ENCODE assay signal across 11 cellular contexts in genomic region chr14:99241314-99242035, GRCh38. TPM values are rescaled to one million over a fixed set of nuclear protein-coding genes. Genes with fewer than 3 reads are reported as not detected.
DNase-seq lines count a peak whose midpoint lies in the region; TF ChIP-seq lines count a peak whose summit lies in the region.
"Had no signal": no experiment of that assay in that cellular context is flagged by ENCODE, and none has a peak within 500 bp of the region (broad histone marks: within the 10 kb centered on the region; RNA-seq: fewer than 3 reads in every experiment).

No MANE protein-coding gene starts in this region.

- peaks cover 0 to 70% (median 17%) of the 10 kb centered on the region in 6 donors for H3K4me1 ChIP-seq in spleen

- no peak for TF ChIP-seq POLR2A in spleen (IDR thresholded peaks at IDR 0.05)

- H3K27me3 Mint-ChIP-seq in IgD-negative memory B cell: peaks cover 19% of the 10 kb centered on the region

- H3K36me3 ChIP-seq in spleen: no peaks in the 10 kb centered on the region
- H3K36me3 ChIP-seq in MG63: no peaks in the 10 kb centered on the region
- H3K36me3 ChIP-seq: upper lobe of left lung had no signal

- intact Hi-C loops in dorsolateral prefrontal cortex (cut with DNase I): no loop called here
- intact Hi-C loops in spleen (cut with DNase I; ENCODE audit: low total_unique reads): no loop called here

- H3K4me3 ChIP-seq in dorsolateral prefrontal cortex (peak overlapping the region in 12 of 59 donors; percentile 2 to 30 (median 16)), spleen (peak overlapping the region in 2 of 8 donors; percentile 4 to 14), MG63 (no peak overlapping the region)
- H3K4me3 ChIP-seq: upper lobe of left lung had no signal

- H3K27ac ChIP-seq in dorsolateral prefrontal cortex (peak overlapping the region in 49 of 59 donors; percentile 1 to 73 (median 43)), spleen (peak overlapping the region; percentile 2 to 86 (median 54))

- H3K4me1 Mint-ChIP-seq in IgD-negative memory B cell: no peaks in the 10 kb centered on the region

- no peaks in the 10 kb centered on the region for H3K36me3 Mint-ChIP-seq in IgD-negative memory B cell

- H3K27me3 ChIP-seq in dorsolateral prefrontal cortex: peaks cover 0 to 70% (median 27%) of the 10 kb centered on the region in 45 donors
- peaks cover 0 to 77% (median 15%) of the 10 kb centered on the region in 7 donors for H3K27me3 ChIP-seq in spleen (replicated peaks in 1 of 7)
- peaks cover 5% of the 10 kb centered on the region for H3K27me3 ChIP-seq in MG63

- no peak for TF ChIP-seq CTCF in dorsolateral prefrontal cortex (IDR thresholded peaks at IDR 0.05 in 54 of 56, conservative IDR thresholded peaks at IDR 0.05 in 2 of 56; ENCODE audit: low read depth in 1 of 56, partially characterized antibody in 56 of 56)
- no peak for TF ChIP-seq CTCF in spleen (IDR thresholded peaks at IDR 0.05 in 8 of 11, conservative IDR thresholded peaks at IDR 0.05 in 3 of 11)

- H3K27ac Mint-ChIP-seq in IgD-negative memory B cell: peak overlapping the region in 2 of 3 donors; percentile 52 to 61

- no peaks in the 10 kb centered on the region for H3K9me3 Mint-ChIP-seq in IgD-negative memory B cell

- DNase-seq in activated CD4-positive, alpha-beta T cell treated with anti-CD3 and anti-CD28 coated beads for 4 hours: peak; percentile 57 to 61
- DNase-seq in dorsolateral prefrontal cortex (peak in 1 of 10 donors; percentile 38), spleen (no peak), MG63 (no peak), H4 (ENCODE audit: low spot score) (no peak), iPS-NIHi11 (ENCODE audit: low spot score) (no peak), NCI-H187 treated with DMSO at 0.1 percent for 48 hours (lab: John Stamatoyannopoulos, UW) (no peak)
- DNase-seq: DMS153, NCI-H2029 treated with DMSO at 0.1 percent for 48 hours, upper lobe of left lung had no signal

- peaks cover 0 to 2% (median 0%) of the 10 kb centered on the region in 8 donors for H3K9me3 ChIP-seq in spleen
- no peaks in the 10 kb centered on the region for H3K9me3 ChIP-seq in MG63
- H3K9me3 ChIP-seq: upper lobe of left lung had no signal

- peak overlapping the region in 2 of 4 donors; percentile 51 to 57 for H3K4me3 Mint-ChIP-seq in IgD-negative memory B cell

- WGBS in spleen, 5 donors: 29 to 45% (median 40%) methylated on average over 18 of the region's 18 CpGs

RNA-seq across cellular contexts. Expression of gene BCL11B, which starts 30.5 kb away (rescaled TPM):
- 0.38 TPM for polyA plus RNA-seq in IgD-negative memory B cell
- total RNA-seq in dorsolateral prefrontal cortex: 10 to 100 TPM in 75 of 120 experiments, 1 to 10 TPM in 45; 3.3 to 16.0 (median 10.5) TPM
- total RNA-seq in spleen: 10 to 100 TPM in 6 of 7 donors, 1 to 10 TPM in 1; 7.9 to 21.1 (median 13.1) TPM
- polyA plus RNA-seq in spleen: 1 to 10 TPM in 2 of 3 donors, under 1 TPM in 1; 0.74 to 1.5 (median 1.4) TPM
- total RNA-seq in MG63 (2014; rRNA removed; shearing (Covaris generic); ENCODE audit: low replicate concordance): not detected in 2 replicates
- 0.90 and 1.4 TPM in 2 replicates for total RNA-seq in H4 (2014; rRNA removed; shearing (Covaris generic))

Comparison
In these comparisons a context has a peak if more than half of its experiments do, and no peak if none do; other contexts are left out.
1. DNase-seq: peak in activated CD4-positive, alpha-beta T cell treated with anti-CD3 and anti-CD28 coated beads for 4 hours (2 of 2); none in spleen (single experiment), MG63 (single experiment), H4 (single experiment), iPS-NIHi11 (single experiment) and NCI-H187 treated with DMSO at 0.1 percent for 48 hours (single experiment).